Comparison of ENCODE assay signal across 1 cellular context in genomic region chr1:201536542-201536941, GRCh38.
TF ChIP-seq lines count a peak whose summit lies in the region.

No MANE protein-coding gene starts in this region.

TF ChIP-seq in SK-N-SH treated with all-trans-retinoic acid at 6 μM for 48 hours, 23 proteins besides CTCF, POLR2A, EP300 and RAD21 (continued from another document):
- no peak for TF ChIP-seq TSHZ2 (CRISPR knock-in tag; IDR thresholded peaks at IDR 0.05)
- TF ChIP-seq ZNF8 (CRISPR knock-in tag; IDR thresholded peaks at IDR 0.05) = no peak
- TF ChIP-seq CREB5 (CRISPR knock-in tag; IDR thresholded peaks at IDR 0.05; ENCODE audit: low read depth) = no peak
- TF ChIP-seq SNAI2 (CRISPR knock-in tag; IDR thresholded peaks at IDR 0.05) = no peak
- TF ChIP-seq ARNTL (CRISPR knock-in tag; IDR thresholded peaks at IDR 0.05; ENCODE audit: borderline replicate concordance, low read depth) = no peak
- TF ChIP-seq ZC3H10 (CRISPR knock-in tag; IDR thresholded peaks at IDR 0.05) = no peak
- TF ChIP-seq TOX (CRISPR knock-in tag; IDR thresholded peaks at IDR 0.05; ENCODE audit: borderline replicate concordance) = no peak
